ENCODE assay signal across 26 cellular contexts in genomic region chr6:105814745-105815536, GRCh38.
DNase-seq lines count a peak whose midpoint lies in the region; ATAC-seq, FAIRE-seq and TF ChIP-seq lines count a peak whose summit lies in the region.
"Had no signal": no experiment of that assay in that cellular context is flagged by ENCODE, and none has a peak within 500 bp of the region (broad histone marks: within the 10 kb centered on the region; RNA-seq: fewer than 3 reads in every experiment).

No MANE protein-coding gene starts in this region.

- H4K91ac ChIP-seq in H9 (ENCODE audit: insufficient read length, low read depth, low read length): no peak overlapping the region

- H3K36me3 Mint-ChIP-seq in endodermal cell (ENCODE audit: low read depth) (no peaks in the 10 kb centered on the region), H9 (ENCODE audit: insufficient read depth in 1 of 3, low read depth in 3 of 3) (no peaks in the 10 kb centered on the region)
- H3K36me3 Mint-ChIP-seq: natural killer cell, type B pancreatic cell had no signal

- H4K8ac ChIP-seq in H9 (replicated peaks; ENCODE audit: insufficient read length, low read depth, low read length): no peak overlapping the region

- H3K4me1 Mint-ChIP-seq in endodermal cell (peaks cover 36% of the 10 kb centered on the region), H9 (peaks cover 8% of the 10 kb centered on the region in 2 experiments)

- no peak overlapping the region for H2AK5ac ChIP-seq in H9 (ENCODE audit: insufficient read length, low read length)

- H3K4me3 Mint-ChIP-seq in endodermal cell: no peak overlapping the region
- no peak overlapping the region for H3K4me3 Mint-ChIP-seq in H9
- H3K4me3 Mint-ChIP-seq: activated naive CD8-positive, alpha-beta T cell treated with anti-CD3 and anti-CD28 coated beads, Interleukin-2, amount 50 U/mL, for 24 hours; natural killer cell; type B pancreatic cell had no signal

- H2BK12ac ChIP-seq in H9 (ENCODE audit: insufficient read length, low read depth, low read length): no peak overlapping the region

- H3K27me3 ChIP-seq in OCI-LY3 (ENCODE audit: low read depth, low read length) (no peaks in the 10 kb centered on the region), endodermal cell (ENCODE audit: control insufficient read depth, insufficient read depth, low read length, poor library complexity, severe bottlenecking) (no peaks in the 10 kb centered on the region), H9 (ENCODE audit: insufficient read depth, low read length) (no peaks in the 10 kb centered on the region)
- H3K27me3 ChIP-seq: ovary, right atrium auricular region, stomach had no signal

- no peak overlapping the region for H2BK20ac ChIP-seq in H9 (ENCODE audit: low read depth, low read length, poor library complexity, severe bottlenecking)

- H3K9me3 Mint-ChIP-seq in endodermal cell (no peaks in the 10 kb centered on the region), H9 (no peaks in the 10 kb centered on the region; a peak in 1 of 5 replicates)
- H3K9me3 Mint-ChIP-seq: activated naive CD8-positive, alpha-beta T cell treated with anti-CD3 and anti-CD28 coated beads, Interleukin-2, amount 50 U/mL, for 24 hours; natural killer cell; type B pancreatic cell had no signal

- H3K9me3 ChIP-seq in OCI-LY3 (ENCODE audit: insufficient read depth, low read length) (no peaks in the 10 kb centered on the region), endodermal cell (ENCODE audit: control insufficient read depth, low read length) (no peaks in the 10 kb centered on the region), H9 (ENCODE audit: control insufficient read depth, low read depth, low read length) (no peaks in the 10 kb centered on the region)
- H3K9me3 ChIP-seq: BE2C, Caco-2, ovary, right atrium auricular region, stomach had no signal

- H2AFZ ChIP-seq in OCI-LY3 (ENCODE audit: low read depth, low read length) (no peak overlapping the region), H9 (ENCODE audit: low read length) (no peak overlapping the region)

- H3K18ac ChIP-seq in H9 (ENCODE audit: insufficient read length, low read depth, low read length): no peak overlapping the region

- no peak overlapping the region for H2BK5ac ChIP-seq in H9 (ENCODE audit: insufficient read length, low read length)

- H3K4me1 ChIP-seq in OCI-LY3 (ENCODE audit: low read length) (peaks cover 36% of the 10 kb centered on the region), endodermal cell (ENCODE audit: control insufficient read depth, insufficient read depth, low read length) (peaks cover 21% of the 10 kb centered on the region), H9 (ENCODE audit: insufficient read depth, low read length) (peaks cover 3% of the 10 kb centered on the region; the same call in 1 of the 2 replicates)
- H3K4me1 ChIP-seq: BE2C had no signal

- H3K27ac Mint-ChIP-seq in endodermal cell (peak overlapping the region; percentile 22), H9 (no peak overlapping the region)
- H3K27ac Mint-ChIP-seq: activated naive CD8-positive, alpha-beta T cell treated with anti-CD3 and anti-CD28 coated beads, Interleukin-2, amount 50 U/mL, for 24 hours; natural killer cell; type B pancreatic cell had no signal

- H4K20me1 ChIP-seq in OCI-LY3 (ENCODE audit: insufficient read depth, low read length) (no peaks in the 10 kb centered on the region), H9 (ENCODE audit: control insufficient read depth, insufficient read depth, insufficient read length) (no peaks in the 10 kb centered on the region)

- H3K27ac ChIP-seq in OCI-LY3 (ENCODE audit: low read length): no peak overlapping the region
- H3K27ac ChIP-seq in endodermal cell (ENCODE audit: low read depth, low read length): no peak overlapping the region
- H3K27ac ChIP-seq in H9 (ENCODE audit: insufficient read length, low read depth, low read length): no peak overlapping the region
- H3K27ac ChIP-seq: ovary, right atrium auricular region, stomach had no signal

- no peak overlapping the region for H4K5ac ChIP-seq in H9 (ENCODE audit: insufficient read length, low read depth, low read length)

- FAIRE-seq in GM19239 (lab: Jason Lieb, UNC): peak; percentile 73
- FAIRE-seq: colon, TTC549 had no signal

- 0 out of 2 replicates have a peak overlapping the region, but pooled peaks have one; percentile 10 for H3K4me2 ChIP-seq in OCI-LY3 (ENCODE audit: low read length)
- no peak overlapping the region for H3K4me2 ChIP-seq in H9 (ENCODE audit: insufficient read depth, insufficient read length, low read length)

- H3K36me3 ChIP-seq in OCI-LY3 (replicated peaks; ENCODE audit: low read depth, low read length) (no peaks in the 10 kb centered on the region), endodermal cell (ENCODE audit: control insufficient read depth, insufficient read depth, low read length) (no peaks in the 10 kb centered on the region)
- H3K36me3 ChIP-seq: BE2C, ovary, right atrium auricular region, stomach had no signal

- no peaks in the 10 kb centered on the region for H3K79me1 ChIP-seq in H9 (ENCODE audit: insufficient read depth, low read depth, low read length, poor library complexity, severe bottlenecking)

- no peak overlapping the region for H2BK120ac ChIP-seq in H9 (ENCODE audit: low read depth, low read length, poor library complexity, severe bottlenecking)

- no peak overlapping the region for H3T11ph ChIP-seq in H9 (ENCODE audit: low read length)

- no peak for TF ChIP-seq CTCF in OCI-LY3 (IDR thresholded peaks at IDR 0.05; ENCODE audit: low read depth, low read length)
- no peak for TF ChIP-seq CTCF in endodermal cell (conservative IDR thresholded peaks at IDR 0.05)
- TF ChIP-seq CTCF in H9 (conservative IDR thresholded peaks at IDR 0.05): no peak

- WGBS in endodermal cell (ENCODE audit: insufficient coverage in 1 of 2, insufficient read length in 1 of 2), 2 experiments: 91 to 100% methylated on average over 2 to 3 of the region's 3 CpGs
- no CpG with 5 or more reads among the region's 3 CpGs for WGBS in H9 (ENCODE audit: extremely low coverage, insufficient read length, low lambda C conversion rate)

- no peak overlapping the region for H3K56ac ChIP-seq in H9 (ENCODE audit: insufficient read length, low read depth, low read length)

- H3K79me2 ChIP-seq in OCI-LY3 (ENCODE audit: low read length) (no peaks in the 10 kb centered on the region), H9 (ENCODE audit: insufficient read depth, low read length) (no peaks in the 10 kb centered on the region)

- H3K4me3 ChIP-seq in OCI-LY3 (ENCODE audit: low read length) (no peak overlapping the region), endodermal cell (ENCODE audit: low read length) (no peak overlapping the region)
- H3K4me3 ChIP-seq: ovary, right atrium auricular region, stomach had no signal

- H3K9ac ChIP-seq in OCI-LY3 (ENCODE audit: low read length) (no peak overlapping the region), endodermal cell (ENCODE audit: extremely low read depth, low read length, poor library complexity, severe bottlenecking) (no peak overlapping the region), H9 (ENCODE audit: extremely low read depth, insufficient read length, low read length) (no peak overlapping the region)

- DNase-seq in NCI-H1436 (lab: John Stamatoyannopoulos, UW): peak; percentile 35
- no peak for DNase-seq in NCI-H1436 treated with DMSO at 0.1 percent for 48 hours (lab: John Stamatoyannopoulos, UW)
- no peak for DNase-seq in GM19239 (ENCODE audit: insufficient read length, low spot score)
- no peak for DNase-seq in endodermal cell
- DNase-seq in H9: no peak
- no peak for DNase-seq in dermis blood vessel endothelial cell
- DNase-seq: 8988T; activated naive CD8-positive, alpha-beta T cell treated with anti-CD3 and anti-CD28 coated beads, Interleukin-2, amount 50 U/mL, for 24 hours; activated T-cell treated with anti-CD3 and anti-CD28 coated beads, Interleukin-2, amount 50 U/mL, for 48 hours; BE2C; Caco-2; left colon; MM.1S; natural killer cell; NCI-H146; NCI-H524 treated with DMSO at 0.1 percent for 48 hours; ovary; stimulated activated CD4-positive, alpha-beta T cell treated with anti-CD3 and anti-CD28 coated beads, Interleukin-4, amount 100 ng/mL, for 4 hours; stomach; SW 1271 had no signal

- no peak overlapping the region for H3K4ac ChIP-seq in H9 (ENCODE audit: low read depth, low read length)

- H3K27me3 Mint-ChIP-seq in endodermal cell (ENCODE audit: insufficient read depth) (no peaks in the 10 kb centered on the region), H9 (ENCODE audit: low read depth) (no peaks in the 10 kb centered on the region)

- no peak overlapping the region for H3K23ac ChIP-seq in H9 (ENCODE audit: insufficient read length, low read depth, low read length)

- no peaks in the 10 kb centered on the region for H3K23me2 ChIP-seq in H9 (ENCODE audit: insufficient read length, low read depth, low read length, poor library complexity, severe bottlenecking)

- H2BK15ac ChIP-seq in H9 (ENCODE audit: low read depth, low read length): no peak overlapping the region

- no peak for ATAC-seq in GM19328 (IDR thresholded peaks at IDR 0.05; ENCODE audit: unreplicated experiment)
- ATAC-seq: activated naive CD8-positive, alpha-beta T cell treated with anti-CD3 and anti-CD28 coated beads, Interleukin-2, amount 50 U/mL, for 24 hours; left colon; natural killer cell had no signal

- H3K14ac ChIP-seq in H9 (ENCODE audit: insufficient read depth, low read length): no peak overlapping the region
